1 cellular context compared by ENCODE assay signal in genomic region chr12:113373440-113373839, GRCh38.
TF ChIP-seq lines count a peak whose summit lies in the region.

No MANE protein-coding gene starts in this region.

TF ChIP-seq in H1, 55 proteins besides CTCF, POLR2A, EP300 and RAD21:
- TF ChIP-seq TBP (IDR thresholded peaks at IDR 0.05; ENCODE audit: low read depth, low read length) (no peak), TEAD4 (IDR thresholded peaks at IDR 0.05; ENCODE audit: low read depth, low read length) (no peak), E2F6 (IDR thresholded peaks at IDR 0.05) (no peak), EGR1 (IDR thresholded peaks at IDR 0.05; ENCODE audit: borderline replicate concordance, low read depth, low read length) (no peak), PHF8 (conservative IDR thresholded peaks at IDR 0.05; ENCODE audit: low read depth, low read length) (no peak), SUZ12 (IDR thresholded peaks at IDR 0.05; ENCODE audit: low read length) (no peak), KDM4A (IDR thresholded peaks at IDR 0.05; ENCODE audit: low read depth, low read length, severe bottlenecking) (no peak), SRF (IDR thresholded peaks at IDR 0.05; ENCODE audit: low read depth, low read length) (no peak), RFX5 (IDR thresholded peaks at IDR 0.05; ENCODE audit: borderline replicate concordance, low read depth, low read length) (no peak), USF2 (IDR thresholded peaks at IDR 0.05; ENCODE audit: low read length) (no peak), TCF12 (IDR thresholded peaks at IDR 0.05; ENCODE audit: low read depth, low read length) (no peak), TAF1 (IDR thresholded peaks at IDR 0.05; ENCODE audit: low read depth, low read length) (no peak), BACH1 (IDR thresholded peaks at IDR 0.05; ENCODE audit: low read length) (no peak), ATF2 (IDR thresholded peaks at IDR 0.05; ENCODE audit: low read length) (no peak), KDM5A (IDR thresholded peaks at IDR 0.05; ENCODE audit: low read length) (no peak), YY1 (IDR thresholded peaks at IDR 0.05; ENCODE audit: low read depth, low read length) (no peak), GABPA (IDR thresholded peaks at IDR 0.05; ENCODE audit: borderline replicate concordance, insufficient read depth, low read length) (no peak)
TF ChIP-seq in H1: peak in this region for 0.
